In genomic region chr2:109514857-109515256, GRCh38 we compare ENCODE assay signal across 22 cellular contexts.
DNase-seq lines count a peak whose midpoint lies in the region; ATAC-seq and TF ChIP-seq lines count a peak whose summit lies in the region.
"Had no signal": no experiment of that assay in that cellular context is flagged by ENCODE, and none has a peak within 500 bp of the region (broad histone marks: within the 10 kb centered on the region; RNA-seq: fewer than 3 reads in every experiment).

No MANE protein-coding gene starts in this region.

- H3K9me3 ChIP-seq in OCI-LY3 (ENCODE audit: insufficient read depth, low read length) = no peaks in the 10 kb centered on the region
- no peaks in the 10 kb centered on the region for H3K9me3 ChIP-seq in osteoblast (ENCODE audit: low read depth, low read length)
- no peaks in the 10 kb centered on the region for H3K9me3 ChIP-seq in tibial nerve
- H3K9me3 ChIP-seq: body of pancreas, SK-N-SH had no signal

- H3K4me1 Mint-ChIP-seq in stimulated activated memory B cell treated with anti-CD40 and anti-IgM and Interleukin-4, amounts not matched to agents 10 μg/mL and 1 μg/mL and 100 μg/mL, for 72 hours = peaks cover 5% of the 10 kb centered on the region

- H3K4me1 ChIP-seq in OCI-LY3 (ENCODE audit: low read length) (peaks cover 21% of the 10 kb centered on the region), osteoblast (ENCODE audit: insufficient read depth, low read length) (peaks cover 9% of the 10 kb centered on the region), tibial nerve (peaks cover 0 to 21% (median 5%) of the 10 kb centered on the region in 4 donors)
- H3K4me1 ChIP-seq: body of pancreas had no signal

- no peak for TF ChIP-seq POLR2A in tibial nerve (IDR thresholded peaks at IDR 0.05)

- no peaks in the 10 kb centered on the region for H3K36me3 ChIP-seq in OCI-LY3 (replicated peaks; ENCODE audit: low read depth, low read length)
- H3K36me3 ChIP-seq in osteoblast (ENCODE audit: insufficient read depth, low read length) = no peaks in the 10 kb centered on the region
- H3K36me3 ChIP-seq in tibial nerve = no peaks in the 10 kb centered on the region

- TF ChIP-seq EP300 in tibial nerve (IDR thresholded peaks at IDR 0.05) = no peak

- 97% methylated on average over 5 of the region's 5 CpGs for WGBS in tibial nerve, 2 donors

- intact Hi-C loops in dorsolateral prefrontal cortex (cut with DNase I) = loop anchor here in 1 of 2 donors (5.0 to 10.0 kb wide), 2 partner anchors 193 to 230 kb away; no protein-coding TSS in a partner anchor

- DNase-seq in dorsolateral prefrontal cortex (no peak), osteoblast (ENCODE audit: insufficient read length, low spot score, missing footprints) (peak; percentile 69), tibial nerve (ENCODE audit: low spot score in 2 of 2) (no peak), RPMI8226 (no peak), SKM-1 treated with dmso at 0.1 percent for 144 hours (lab: John Stamatoyannopoulos, UW; ENCODE audit: unreplicated experiment) (no peak)
- DNase-seq: CD4-positive, alpha-beta memory T cell; GDM1; H7; head of caudate nucleus; immature natural killer cell; NCI-H1436; NCI-H2107; stimulated activated CD4-positive, alpha-beta T cell treated with anti-CD3 and anti-CD28 coated beads, Interleukin-12 subunit alpha, Interleukin-12 subunit beta, amount 100 ng/mL, for 4 hours had no signal

- H3K27ac ChIP-seq in OCI-LY3 (ENCODE audit: low read length) (no peak overlapping the region), dorsolateral prefrontal cortex (peak overlapping the region in 30 of 59 donors; percentile 18 to 94 (median 70)), osteoblast (ENCODE audit: low read depth, low read length) (peak overlapping the region; percentile 83), tibial nerve (peak overlapping the region in 3 of 4 donors; percentile 17 to 79 (median 71))
- H3K27ac ChIP-seq: VCaP had no signal

- H3K79me2 ChIP-seq in OCI-LY3 (ENCODE audit: low read length) (no peaks in the 10 kb centered on the region), osteoblast (ENCODE audit: insufficient read depth, low read length) (no peaks in the 10 kb centered on the region)

- H3K27ac Mint-ChIP-seq in stimulated activated memory B cell treated with anti-CD40 and anti-IgM and Interleukin-4, amounts not matched to agents 10 μg/mL and 1 μg/mL and 100 μg/mL, for 72 hours = no peak overlapping the region
- H3K27ac Mint-ChIP-seq: activated T-helper 17 cell treated with anti-CD3 and anti-CD28 coated beads, Interleukin-2, amount 50 U/mL, for 72 hours; immature natural killer cell had no signal

- H3K36me3 Mint-ChIP-seq in stimulated activated memory B cell treated with anti-CD40 and anti-IgM and Interleukin-4, amounts not matched to agents 10 μg/mL and 1 μg/mL and 100 μg/mL, for 72 hours = no peaks in the 10 kb centered on the region
- H3K36me3 Mint-ChIP-seq: CD4-positive, alpha-beta memory T cell; immature natural killer cell had no signal

- no peaks in the 10 kb centered on the region for H3K9me3 Mint-ChIP-seq in stimulated activated memory B cell treated with anti-CD40 and anti-IgM and Interleukin-4, amounts not matched to agents 10 μg/mL and 1 μg/mL and 100 μg/mL, for 72 hours
- H3K9me3 Mint-ChIP-seq: activated T-helper 17 cell treated with anti-CD3 and anti-CD28 coated beads, Interleukin-2, amount 50 U/mL, for 72 hours; immature natural killer cell; stimulated activated naive CD8-positive, alpha-beta T cell treated with anti-CD3 and anti-CD28 coated beads, Interleukin-15, amount 100 ng/mL, for 72 hours had no signal

- peaks cover 34% of the 10 kb centered on the region for H3K27me3 Mint-ChIP-seq in stimulated activated memory B cell treated with anti-CD40 and anti-IgM and Interleukin-4, amounts not matched to agents 10 μg/mL and 1 μg/mL and 100 μg/mL, for 72 hours
- H3K27me3 Mint-ChIP-seq: CD4-positive, alpha-beta memory T cell; stimulated activated naive CD8-positive, alpha-beta T cell treated with anti-CD3 and anti-CD28 coated beads, Interleukin-15, amount 100 ng/mL, for 72 hours had no signal

- no peak overlapping the region for H3K9ac ChIP-seq in OCI-LY3 (ENCODE audit: low read length)

- H3K27me3 ChIP-seq in OCI-LY3 (ENCODE audit: low read depth, low read length) = no peaks in the 10 kb centered on the region
- no peaks in the 10 kb centered on the region for H3K27me3 ChIP-seq in dorsolateral prefrontal cortex
- H3K27me3 ChIP-seq in osteoblast (ENCODE audit: insufficient read depth, low read length) = no peaks in the 10 kb centered on the region
- no peaks in the 10 kb centered on the region for H3K27me3 ChIP-seq in tibial nerve
- H3K27me3 ChIP-seq: body of pancreas had no signal

- H2AFZ ChIP-seq in OCI-LY3 (ENCODE audit: low read depth, low read length) = no peak overlapping the region
- no peak overlapping the region for H2AFZ ChIP-seq in osteoblast (ENCODE audit: low read length)

- peak overlapping the region; percentile 76; the same call in 1 of the 2 replicates for H3K4me2 ChIP-seq in OCI-LY3 (ENCODE audit: low read length)
- H3K4me2 ChIP-seq in osteoblast (ENCODE audit: insufficient read depth, low read length) = no peak overlapping the region

- no peak overlapping the region for H3K4me3 Mint-ChIP-seq in stimulated activated memory B cell treated with anti-CD40 and anti-IgM and Interleukin-4, amounts not matched to agents 10 μg/mL and 1 μg/mL and 100 μg/mL, for 72 hours
- H3K4me3 Mint-ChIP-seq: activated T-helper 17 cell treated with anti-CD3 and anti-CD28 coated beads, Interleukin-2, amount 50 U/mL, for 72 hours; CD4-positive, alpha-beta memory T cell; stimulated activated naive CD8-positive, alpha-beta T cell treated with anti-CD3 and anti-CD28 coated beads, Interleukin-15, amount 100 ng/mL, for 72 hours had no signal

- H4K20me1 ChIP-seq in OCI-LY3 (ENCODE audit: insufficient read depth, low read length) = no peaks in the 10 kb centered on the region
- no peaks in the 10 kb centered on the region for H4K20me1 ChIP-seq in osteoblast (ENCODE audit: insufficient read depth, low read length)

- no peak for TF ChIP-seq CTCF in OCI-LY3 (IDR thresholded peaks at IDR 0.05; ENCODE audit: low read depth, low read length)
- no peak for TF ChIP-seq CTCF in dorsolateral prefrontal cortex (IDR thresholded peaks at IDR 0.05 in 54 of 56, conservative IDR thresholded peaks at IDR 0.05 in 2 of 56; ENCODE audit: low read depth in 1 of 56, partially characterized antibody in 56 of 56)
- no peak for TF ChIP-seq CTCF in osteoblast (IDR thresholded peaks at IDR 0.05; ENCODE audit: extremely low read depth, low read depth, low read length)
- no peak for TF ChIP-seq CTCF in tibial nerve (IDR thresholded peaks at IDR 0.05)

- ATAC-seq in stimulated activated memory B cell treated with anti-CD40 and anti-IgM and Interleukin-4, amounts not matched to agents 10 μg/mL and 1 μg/mL and 100 μg/mL, for 72 hours = no peak
- ATAC-seq: Panc1 had no signal

- H3K4me3 ChIP-seq in OCI-LY3 (ENCODE audit: low read length) = no peak overlapping the region
- H3K4me3 ChIP-seq in dorsolateral prefrontal cortex = no peak overlapping the region
- no peak overlapping the region for H3K4me3 ChIP-seq in osteoblast (ENCODE audit: insufficient read depth, low read length)
- no peak overlapping the region for H3K4me3 ChIP-seq in tibial nerve
- H3K4me3 ChIP-seq: body of pancreas, lung had no signal
